Comparison of ENCODE assay signal across 22 cellular contexts in genomic region chr14:105179191-105179590, GRCh38.
"Had no signal": no experiment of that assay in that cellular context is flagged by ENCODE, and none has a peak within 500 bp of the region (broad histone marks: within the 10 kb centered on the region; RNA-seq: fewer than 3 reads in every experiment).

No MANE protein-coding gene starts in this region.

- DNase-seq: activated CD4-positive, alpha-beta T cell treated with anti-CD3 and anti-CD28 coated beads for 48 hours; activated CD4-positive, alpha-beta T cell treated with anti-CD3 and anti-CD28 coated beads, Interleukin-2, amount 50 U/mL, for 48 hours; activated CD8-positive, alpha-beta memory T cell treated with anti-CD3 and anti-CD28 coated beads for 24 hours; activated effector memory CD4-positive, alpha-beta T cell treated with Interleukin-2 at 50 U/mL for 16 hours; activated naive CD4-positive, alpha-beta T cell treated with anti-CD3 and anti-CD28 coated beads for 36 hours; activated naive CD8-positive, alpha-beta T cell treated with anti-CD3 and anti-CD28 coated beads, Interleukin-2, amount 10 ng/mL, durations not matched to agents 7 days and 5 days; amniotic stem cell; brain microvascular endothelial cell; foreskin keratinocyte; kidney glomerular epithelial cell; lower lobe of right lung; mesenchymal stem cell; occipital lobe; right cardiac atrium; stimulated activated CD4-positive, alpha-beta T cell treated with anti-CD3 and anti-CD28 coated beads, Interleukin-2, amount 100 ng/mL, for 48 hours; stimulated activated naive CD4-positive, alpha-beta T cell treated with Interleukin-2 at 50 U/mL for 16 hours; testis; transverse colon had no signal

- H3K9me3 Mint-ChIP-seq: activated naive CD4-positive, alpha-beta T cell treated with anti-CD3 and anti-CD28 coated beads for 36 hours; activated naive CD8-positive, alpha-beta T cell treated with anti-CD3 and anti-CD28 coated beads, Interleukin-2, amount 10 ng/mL, durations not matched to agents 7 days and 5 days had no signal

- H3K36me3 ChIP-seq: brain microvascular endothelial cell, esophagus muscularis mucosa, lower lobe of right lung, transverse colon had no signal

- H3K27ac ChIP-seq: brain microvascular endothelial cell, coronary artery, esophagus muscularis mucosa, foreskin keratinocyte, lower lobe of right lung, parathyroid adenoma, testis, transverse colon, VCaP had no signal

- H3K27me3 Mint-ChIP-seq: activated naive CD8-positive, alpha-beta T cell treated with anti-CD3 and anti-CD28 coated beads, Interleukin-2, amount 10 ng/mL, durations not matched to agents 7 days and 5 days had no signal

- H3K27ac Mint-ChIP-seq: activated naive CD4-positive, alpha-beta T cell treated with anti-CD3 and anti-CD28 coated beads for 36 hours had no signal

- H3K4me3 ChIP-seq: coronary artery, esophagus muscularis mucosa, lower lobe of right lung, testis, transverse colon had no signal

- H3K27me3 ChIP-seq: brain microvascular endothelial cell, testis, transverse colon had no signal

- H3K9ac ChIP-seq: parathyroid adenoma had no signal

- H3K36me3 Mint-ChIP-seq: activated naive CD8-positive, alpha-beta T cell treated with anti-CD3 and anti-CD28 coated beads, Interleukin-2, amount 10 ng/mL, durations not matched to agents 7 days and 5 days had no signal

- H3K9me3 ChIP-seq: esophagus muscularis mucosa, lower lobe of right lung, testis, transverse colon had no signal
